In the genomic region with DNA sequence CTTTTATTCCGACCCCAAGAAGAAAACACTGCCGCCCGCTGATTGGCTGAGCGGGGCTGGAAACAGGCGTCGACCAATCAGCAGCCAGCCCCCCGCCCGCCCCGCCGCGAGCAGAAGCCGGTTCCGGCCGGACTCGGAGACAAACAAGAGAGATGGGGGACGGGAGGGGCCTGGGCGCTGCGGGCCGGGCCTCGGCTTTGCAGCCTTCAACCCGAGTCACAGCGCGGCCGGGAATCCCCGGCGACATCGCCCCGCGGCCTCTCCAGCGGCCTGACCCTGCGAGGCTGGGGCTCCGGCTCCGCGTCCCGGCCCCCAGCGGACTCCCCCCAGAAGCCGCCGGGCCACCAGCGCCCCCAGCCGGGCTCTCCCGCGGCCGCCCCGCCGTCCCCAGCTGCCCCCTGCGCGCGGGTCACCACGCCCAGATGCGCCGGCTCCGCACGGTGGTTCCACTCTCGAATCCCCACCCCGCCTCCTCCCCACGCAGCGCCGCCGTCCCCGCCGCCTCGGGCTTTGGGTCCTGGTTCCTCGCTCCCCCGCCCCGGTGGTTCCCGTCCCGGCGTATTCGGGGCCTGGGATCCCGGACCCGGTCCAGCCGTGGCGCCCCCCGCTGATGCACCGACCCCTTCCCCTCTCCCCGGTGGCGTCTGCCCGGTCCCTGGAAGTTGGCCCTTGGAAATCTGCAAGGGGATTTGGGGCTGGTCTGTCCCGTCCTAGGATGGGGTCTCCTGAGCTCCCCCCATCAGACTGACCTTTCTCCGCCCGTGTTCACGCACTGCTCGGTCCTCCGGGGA, we compare ENCODE assay signal across 8 cellular contexts. TPM values are rescaled to one million over a fixed set of nuclear protein-coding genes. Genes with fewer than 3 reads are reported as not detected.
A peak's percentile ranks its signal among the peaks of the same experiment; 100 is the strongest.
DNase-seq lines count a peak whose midpoint lies in the region; ATAC-seq and TF ChIP-seq lines count a peak whose summit lies in the region.

No MANE protein-coding gene starts in this region.

- H3K9ac ChIP-seq in OCI-LY1 (ENCODE audit: low read length) = peak overlapping the region; percentile 92

- no peaks in the 10 kb centered on the region for H3K27me3 ChIP-seq in OCI-LY1 (ENCODE audit: insufficient read depth, low read length)
- H3K27me3 ChIP-seq in mononuclear cell (ENCODE audit: insufficient read depth, low read length) = no peaks in the 10 kb centered on the region

- peak overlapping the region; percentile 96 for H3K4me2 ChIP-seq in OCI-LY1 (ENCODE audit: low read length)

- DNase-seq in Caki2 (ENCODE audit: low read depth) (peak; percentile 93), HuH-7.5 (ENCODE audit: low spot score) (peak; percentile 98), activated T-cell treated with anti-CD3 and anti-CD28 coated beads for 24 hours (ENCODE audit: low read depth) (peak; percentile 85), epidermal melanocyte (ENCODE audit: insufficient read length, low spot score) (peak; percentile 99)
- DNase-seq in stimulated activated CD8-positive, alpha-beta memory T cell treated with anti-CD3 and anti-CD28 coated beads, Interleukin-2, amount 100 ng/mL, for 1 hour (ENCODE audit: low read depth in 2 of 2) = peak; percentile 76 to 84

- peaks cover 35% of the 10 kb centered on the region for H3K36me3 ChIP-seq in OCI-LY1 (ENCODE audit: insufficient read depth, low read length)

- peak overlapping the region; percentile 92 for H3K4me3 ChIP-seq in OCI-LY1 (ENCODE audit: low read depth, low read length, poor library complexity, severe bottlenecking)
- H3K4me3 ChIP-seq in mononuclear cell (ENCODE audit: low read length) = peak overlapping the region; percentile 91

- H3K9me3 ChIP-seq in OCI-LY1 (ENCODE audit: low read length) = no peaks in the 10 kb centered on the region
- H3K9me3 ChIP-seq in mononuclear cell (ENCODE audit: low read depth, low read length) = no peaks in the 10 kb centered on the region

- peaks cover 43% of the 10 kb centered on the region for H3K4me1 ChIP-seq in OCI-LY1 (ENCODE audit: insufficient read depth, low read length, severe bottlenecking)
- peaks cover 57% of the 10 kb centered on the region for H3K4me1 ChIP-seq in mononuclear cell (ENCODE audit: insufficient read depth, low read length)

- in situ Hi-C loops in Caki2 (cut with HindIII; ENCODE audit: low pct_unique_long_range_greater_than_20kb, low sequenced_read_pairs) = no loop called here

- peaks cover 24% of the 10 kb centered on the region for H3K79me2 ChIP-seq in OCI-LY1 (ENCODE audit: insufficient read depth, low read length)

- peak; percentile 52 for TF ChIP-seq CTCF in OCI-LY1 (IDR thresholded peaks at IDR 0.05; ENCODE audit: low read length)

- ATAC-seq in GM21390 (IDR thresholded peaks at IDR 0.05; ENCODE audit: unreplicated experiment) = peak; percentile 45

- H3K9me2 ChIP-seq in OCI-LY1 (ENCODE audit: low read depth, low read length) = no peaks in the 10 kb centered on the region

- H2AFZ ChIP-seq in OCI-LY1 (ENCODE audit: low read length) = no peak overlapping the region

- peak overlapping the region; percentile 96 for H3K27ac ChIP-seq in OCI-LY1 (ENCODE audit: low read depth, low read length, poor library complexity, severe bottlenecking)

- H4K20me1 ChIP-seq in OCI-LY1 (ENCODE audit: insufficient read depth, low read length) = no peaks in the 10 kb centered on the region

- H3F3A ChIP-seq in OCI-LY1 (ENCODE audit: insufficient read depth, low read length) = no peaks in the 10 kb centered on the region

RNA-seq across cellular contexts. Expression of a gene that starts 0.4 kb away (rescaled TPM):
- 7.6 and 29.9 TPM in 2 replicates for total RNA-seq in Caki2 (2014; rRNA removed; shearing (Covaris generic); ENCODE audit: low replicate concordance)
- 88.4 TPM for total RNA-seq in mononuclear cell

RNA-seq across cellular contexts. Expression of a gene that starts 16.5 kb away (rescaled TPM):
- total RNA-seq in Caki2 (2014; rRNA removed; shearing (Covaris generic); ENCODE audit: low replicate concordance) = 0.34 TPM in 1 of 2 replicates, not detected in the other
- total RNA-seq in mononuclear cell = 4.6 TPM

RNA-seq across cellular contexts. Expression of a gene that starts 20.6 kb away (rescaled TPM):
- total RNA-seq in Caki2 (2014; rRNA removed; shearing (Covaris generic); ENCODE audit: low replicate concordance) = 24.3 and 25.4 TPM in 2 replicates
- 6.7 TPM for total RNA-seq in mononuclear cell

RNA-seq across cellular contexts. Expression of a gene that starts 55.6 kb away (rescaled TPM):
- total RNA-seq in Caki2 (2014; rRNA removed; shearing (Covaris generic); ENCODE audit: low replicate concordance) = 81.9 and 102 TPM in 2 replicates
- total RNA-seq in mononuclear cell = 186 TPM

Comparison
In these comparisons a context has a peak if more than half of its experiments do, and no peak if none do; other contexts are left out.
1. Peak in every context shown above with its lines: DNase-seq, ATAC-seq, H3K4me3 ChIP-seq and H3K27ac ChIP-seq.